In genomic region chr10:79111846-79112614, GRCh38 we compare ENCODE assay signal across 9 cellular contexts. TPM values are rescaled to one million over a fixed set of nuclear protein-coding genes. Genes with fewer than 3 reads are reported as not detected.
A peak's percentile ranks its signal among the peaks of the same experiment; 100 is the strongest.
DNase-seq lines count a peak whose midpoint lies in the region; ATAC-seq and TF ChIP-seq lines count a peak whose summit lies in the region.
"Had no signal": no experiment of that assay in that cellular context is flagged by ENCODE, and none has a peak within 500 bp of the region (broad histone marks: within the 10 kb centered on the region; RNA-seq: fewer than 3 reads in every experiment).

No MANE protein-coding gene starts in this region.

- H3K9me3 ChIP-seq in osteoblast (ENCODE audit: low read depth, low read length) = no peaks in the 10 kb centered on the region
- no peaks in the 10 kb centered on the region for H3K9me3 ChIP-seq in vagina

- peak overlapping the region; percentile 35 for H3K27ac Mint-ChIP-seq in activated CD8-positive, alpha-beta T cell treated with anti-CD3 and anti-CD28 coated beads, Interleukin-2, amount 10 ng/mL, durations not matched to agents 7 days and 5 days
- no peak overlapping the region for H3K27ac Mint-ChIP-seq in activated CD8-positive, alpha-beta T cell treated with anti-CD3 and anti-CD28 coated beads for 36 hours

- H3K79me2 ChIP-seq in osteoblast (ENCODE audit: insufficient read depth, low read length) = peaks cover 98% of the 10 kb centered on the region

- H3K4me3 ChIP-seq in osteoblast (ENCODE audit: insufficient read depth, low read length) (no peak overlapping the region), vagina (no peak overlapping the region)

- POLR2A ChIA-PET in activated CD8-positive, alpha-beta T cell treated with anti-CD3 and anti-CD28 coated beads, Interleukin-2, amount 10 ng/mL, durations not matched to agents 7 days and 5 days (lab: Charles Lee) = no interaction called here
- POLR2A ChIA-PET in activated CD8-positive, alpha-beta T cell treated with anti-CD3 and anti-CD28 coated beads for 36 hours (lab: Charles Lee) = no interaction called here

- peaks cover 94% of the 10 kb centered on the region for H4K20me1 ChIP-seq in osteoblast (ENCODE audit: insufficient read depth, low read length)

- H3K4me2 ChIP-seq in osteoblast (ENCODE audit: insufficient read depth, low read length) = peak overlapping the region; percentile 11

- ATAC-seq in activated CD8-positive, alpha-beta T cell treated with anti-CD3 and anti-CD28 coated beads, Interleukin-2, amount 10 ng/mL, durations not matched to agents 7 days and 5 days = no peak
- ATAC-seq in activated CD8-positive, alpha-beta T cell treated with anti-CD3 and anti-CD28 coated beads for 36 hours = no peak
- ATAC-seq in Right ventricle myocardium superior (ENCODE audit: poor library complexity) (peak; percentile 80), HG02852 (IDR thresholded peaks at IDR 0.05; ENCODE audit: unreplicated experiment) (no peak)

- H3K27me3 ChIP-seq in osteoblast (ENCODE audit: insufficient read depth, low read length) (no peaks in the 10 kb centered on the region), vagina (no peaks in the 10 kb centered on the region)

- H3K36me3 Mint-ChIP-seq in activated CD8-positive, alpha-beta T cell treated with anti-CD3 and anti-CD28 coated beads, Interleukin-2, amount 10 ng/mL, durations not matched to agents 7 days and 5 days (ENCODE audit: low read depth) = no peaks in the 10 kb centered on the region
- no peaks in the 10 kb centered on the region for H3K36me3 Mint-ChIP-seq in activated CD8-positive, alpha-beta T cell treated with anti-CD3 and anti-CD28 coated beads for 36 hours (ENCODE audit: low read depth)

- H2AFZ ChIP-seq in osteoblast (ENCODE audit: low read length) = no peak overlapping the region

- TF ChIP-seq CTCF in activated CD8-positive, alpha-beta T cell treated with anti-CD3 and anti-CD28 coated beads for 36 hours (IDR thresholded peaks at IDR 0.05) = no peak
- no peak for TF ChIP-seq CTCF in osteoblast (IDR thresholded peaks at IDR 0.05; ENCODE audit: extremely low read depth, low read depth, low read length)
- no peak for TF ChIP-seq CTCF in vagina (IDR thresholded peaks at IDR 0.05)

- no peak for TF ChIP-seq POLR2A in vagina (IDR thresholded peaks at IDR 0.05)

- DNase-seq in activated CD8-positive, alpha-beta T cell treated with anti-CD3 and anti-CD28 coated beads, Interleukin-2, amount 10 ng/mL, durations not matched to agents 7 days and 5 days = no peak
- DNase-seq in activated CD8-positive, alpha-beta T cell treated with anti-CD3 and anti-CD28 coated beads for 36 hours = no peak
- DNase-seq in Right ventricle myocardium superior (peak; percentile 79), osteoblast (ENCODE audit: insufficient read length, low spot score, missing footprints) (no peak), vagina (ENCODE audit: extremely low spot score in 2 of 2) (no peak), NCI-H128 (lab: John Stamatoyannopoulos, UW; ENCODE audit: unreplicated experiment) (no peak), epidermal melanocyte (ENCODE audit: insufficient read length, low spot score) (no peak)
- DNase-seq: 8988T had no signal

- peaks cover 21% of the 10 kb centered on the region for H3K4me1 Mint-ChIP-seq in activated CD8-positive, alpha-beta T cell treated with anti-CD3 and anti-CD28 coated beads, Interleukin-2, amount 10 ng/mL, durations not matched to agents 7 days and 5 days (ENCODE audit: low read depth)
- peaks cover 34% of the 10 kb centered on the region for H3K4me1 Mint-ChIP-seq in activated CD8-positive, alpha-beta T cell treated with anti-CD3 and anti-CD28 coated beads for 36 hours (ENCODE audit: low read depth)

- no peaks in the 10 kb centered on the region for H3K9me3 Mint-ChIP-seq in activated CD8-positive, alpha-beta T cell treated with anti-CD3 and anti-CD28 coated beads, Interleukin-2, amount 10 ng/mL, durations not matched to agents 7 days and 5 days (ENCODE audit: insufficient read depth)
- H3K9me3 Mint-ChIP-seq in activated CD8-positive, alpha-beta T cell treated with anti-CD3 and anti-CD28 coated beads for 36 hours = no peaks in the 10 kb centered on the region

- peak overlapping the region; percentile 93 for H3K27ac ChIP-seq in osteoblast (ENCODE audit: low read depth, low read length)
- peak overlapping the region; percentile 79 for H3K27ac ChIP-seq in vagina

- no peak overlapping the region for H3K4me3 Mint-ChIP-seq in activated CD8-positive, alpha-beta T cell treated with anti-CD3 and anti-CD28 coated beads, Interleukin-2, amount 10 ng/mL, durations not matched to agents 7 days and 5 days
- no peak overlapping the region for H3K4me3 Mint-ChIP-seq in activated CD8-positive, alpha-beta T cell treated with anti-CD3 and anti-CD28 coated beads for 36 hours

- intact Hi-C loops in activated CD8-positive, alpha-beta T cell treated with anti-CD3 and anti-CD28 coated beads for 36 hours (cut with micrococcal nuclease) = no loop called here
- intact Hi-C loops in Right ventricle myocardium superior (cut with DNase I) = no loop called here
- intact Hi-C loops in vagina (cut with DNase I) = no loop called here

- CTCF ChIA-PET in activated CD8-positive, alpha-beta T cell treated with anti-CD3 and anti-CD28 coated beads, Interleukin-2, amount 10 ng/mL, durations not matched to agents 7 days and 5 days (lab: Charles Lee) = interaction anchor here (3.0 kb wide), 1 partner anchor 83 kb away, joined by 11 read pairs; no protein-coding TSS in a partner anchor
- CTCF ChIA-PET in activated CD8-positive, alpha-beta T cell treated with anti-CD3 and anti-CD28 coated beads for 36 hours (lab: Charles Lee) = interaction anchor here (1.8 kb wide), 1 partner anchor 84 kb away, joined by 10 read pairs; no protein-coding TSS in a partner anchor

- H3K36me3 ChIP-seq in osteoblast (ENCODE audit: insufficient read depth, low read length) (peaks cover 20% of the 10 kb centered on the region), vagina (no peaks in the 10 kb centered on the region)

- H3K4me1 ChIP-seq in osteoblast (ENCODE audit: insufficient read depth, low read length) = peaks cover 63% of the 10 kb centered on the region
- peaks cover 94% of the 10 kb centered on the region for H3K4me1 ChIP-seq in vagina

- H3K27me3 Mint-ChIP-seq in activated CD8-positive, alpha-beta T cell treated with anti-CD3 and anti-CD28 coated beads, Interleukin-2, amount 10 ng/mL, durations not matched to agents 7 days and 5 days (ENCODE audit: low read depth) = no peaks in the 10 kb centered on the region
- H3K27me3 Mint-ChIP-seq in activated CD8-positive, alpha-beta T cell treated with anti-CD3 and anti-CD28 coated beads for 36 hours = no peaks in the 10 kb centered on the region

RNA-seq across cellular contexts. Expression of gene ZMIZ1, which starts 43.3 kb away (rescaled TPM):
- total RNA-seq in activated CD8-positive, alpha-beta T cell treated with anti-CD3 and anti-CD28 coated beads, Interleukin-2, amount 10 ng/mL, durations not matched to agents 7 days and 5 days = 10 to 100 TPM; 39.9 to 40.6 TPM
- total RNA-seq in activated CD8-positive, alpha-beta T cell treated with anti-CD3 and anti-CD28 coated beads for 36 hours = 10 to 100 TPM; 46.5 to 52.2 TPM
- total RNA-seq in Right ventricle myocardium superior (44.8 TPM), osteoblast (40.9 and 50.4 TPM in 2 replicates), vagina (61.4 TPM)
